ENCODE assay signal across 18 cellular contexts in the genomic region with DNA sequence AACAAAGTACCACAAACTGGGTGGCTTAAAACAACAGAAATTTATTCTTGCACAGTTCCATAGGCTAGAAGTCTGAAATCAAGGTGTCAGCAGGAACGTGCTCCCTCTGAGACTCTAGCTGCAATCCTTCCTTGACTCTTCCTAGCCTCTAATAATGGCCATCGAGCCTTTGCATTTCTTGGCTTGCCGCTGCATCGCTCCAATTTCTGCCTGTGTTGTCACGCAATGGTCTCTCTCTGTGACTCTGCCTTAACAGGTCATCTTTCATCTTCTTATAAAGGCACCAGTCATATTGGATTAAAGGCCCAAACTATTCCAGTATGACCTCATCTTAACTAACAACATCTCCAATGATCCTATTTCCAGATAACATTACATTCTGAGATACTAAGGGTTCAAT.
DNase-seq lines count a peak whose midpoint lies in the region; ATAC-seq, FAIRE-seq and TF ChIP-seq lines count a peak whose summit lies in the region.
"Had no signal": no experiment of that assay in that cellular context is flagged by ENCODE, and none has a peak within 500 bp of the region (broad histone marks: within the 10 kb centered on the region; RNA-seq: fewer than 3 reads in every experiment).

No MANE protein-coding gene starts in this region.

- intact Hi-C loops in HepG2 (cut with micrococcal nuclease; ENCODE audit: unreplicated experiment) = no loop called here
- intact Hi-C loops in right lobe of liver (cut with DNase I) = no loop called here
- intact Hi-C loops in spleen (cut with DNase I; ENCODE audit: low total_unique reads) = no loop called here

- H3K27me3 Mint-ChIP-seq in immature natural killer cell (ENCODE audit: low read depth in 3 of 3) = no peaks in the 10 kb centered on the region
- H3K27me3 Mint-ChIP-seq: CD4-positive, alpha-beta memory T cell had no signal

- no peaks in the 10 kb centered on the region for H3K27me3 ChIP-seq in HepG2 (ENCODE audit: control insufficient read depth in 1 of 2, insufficient read depth in 2 of 2, low read length in 2 of 2)
- no peaks in the 10 kb centered on the region for H3K27me3 ChIP-seq in right lobe of liver
- no peaks in the 10 kb centered on the region for H3K27me3 ChIP-seq in OCI-LY3 (ENCODE audit: low read depth, low read length)
- no peaks in the 10 kb centered on the region for H3K27me3 ChIP-seq in spleen (replicated peaks in 1 of 7)
- peaks cover 0 to 6% (median 0%) of the 10 kb centered on the region in 3 experiments for H3K27me3 ChIP-seq in neuronal stem cell (ENCODE audit: control insufficient read depth in 3 of 3, insufficient read depth in 3 of 3, low read depth in 1 of 3, low read length in 3 of 3)

- peaks cover 0 to 3% (median 0%) of the 10 kb centered on the region in 3 donors for H3K36me3 Mint-ChIP-seq in immature natural killer cell
- H3K36me3 Mint-ChIP-seq: CD4-positive, alpha-beta memory T cell had no signal

- no peak overlapping the region for H4K91ac ChIP-seq in neuronal stem cell (ENCODE audit: low read depth, low read length, poor library complexity)

- H3K4me1 ChIP-seq in HepG2 (ENCODE audit: insufficient read depth, low read length) (peaks cover 28% of the 10 kb centered on the region), right lobe of liver (peaks cover 0 to 5% (median 0%) of the 10 kb centered on the region in 4 donors), OCI-LY3 (ENCODE audit: low read length) (peaks cover 9% of the 10 kb centered on the region), spleen (peaks cover 0 to 89% (median 17%) of the 10 kb centered on the region in 6 donors), neuronal stem cell (ENCODE audit: control insufficient read depth in 2 of 2, insufficient read depth in 1 of 2, low read depth in 1 of 2, low read length in 2 of 2) (peaks cover 1 to 3% of the 10 kb centered on the region in 2 donors)
- H3K4me1 ChIP-seq: HAP-1 had no signal

- TF ChIP-seq EP300 in HepG2 (IDR thresholded peaks at IDR 0.05; ENCODE audit: low read depth in 2 of 2, low read length in 2 of 2) (no peak), HepG2 (CRISPR knock-in tag; IDR thresholded peaks at IDR 0.05; ENCODE audit: borderline replicate concordance) (no peak)

- TF ChIP-seq POLR2A in HepG2 (IDR thresholded peaks at IDR 0.05; ENCODE audit: insufficient read depth in 1 of 2, low read depth in 2 of 2, low read length in 2 of 2) (no peak), right lobe of liver (IDR thresholded peaks at IDR 0.05) (no peak), spleen (IDR thresholded peaks at IDR 0.05) (no peak)

- H4K20me1 ChIP-seq in HepG2 (ENCODE audit: insufficient read depth, low read length) (no peaks in the 10 kb centered on the region), OCI-LY3 (ENCODE audit: insufficient read depth, low read length) (no peaks in the 10 kb centered on the region)

- H3K23ac ChIP-seq in neuronal stem cell (ENCODE audit: low read depth, low read length, poor library complexity) = no peak overlapping the region

- no peak overlapping the region for H2BK12ac ChIP-seq in neuronal stem cell (ENCODE audit: low read length)

- BruUV-seq in HepG2 (replicated peaks; lab: Mats Ljungman, UMichigan) = no TSS peak

- TF ChIP-seq RAD21 in HepG2 (CRISPR knock-in tag; IDR thresholded peaks at IDR 0.05) = no peak

- H3K9me3 Mint-ChIP-seq in immature natural killer cell = no peaks in the 10 kb centered on the region
- H3K9me3 Mint-ChIP-seq: CD4-positive, alpha-beta memory T cell had no signal

- H2BK120ac ChIP-seq in neuronal stem cell (ENCODE audit: low read depth, low read length) = no peak overlapping the region

- H3K79me1 ChIP-seq in neuronal stem cell (ENCODE audit: low read depth, low read length) = no peaks in the 10 kb centered on the region

- no peak overlapping the region for H4K8ac ChIP-seq in neuronal stem cell (ENCODE audit: low read depth, low read length)

- no peak overlapping the region for H3K4me2 ChIP-seq in HepG2 (ENCODE audit: low read depth, low read length)
- no peak overlapping the region for H3K4me2 ChIP-seq in OCI-LY3 (ENCODE audit: low read length)
- H3K4me2 ChIP-seq in neuronal stem cell (ENCODE audit: insufficient read depth, low read length, poor library complexity, severe bottlenecking) = no peak overlapping the region

- no peaks in the 10 kb centered on the region for H3K36me3 ChIP-seq in HepG2 (replicated peaks in 1 of 2; ENCODE audit: control insufficient read depth in 1 of 2, insufficient read depth in 2 of 2, low read length in 2 of 2)
- no peaks in the 10 kb centered on the region for H3K36me3 ChIP-seq in right lobe of liver
- H3K36me3 ChIP-seq in OCI-LY3 (replicated peaks; ENCODE audit: low read depth, low read length) = no peaks in the 10 kb centered on the region
- no peaks in the 10 kb centered on the region for H3K36me3 ChIP-seq in spleen
- H3K36me3 ChIP-seq in neuronal stem cell (replicated peaks in 1 of 2; ENCODE audit: control insufficient read depth in 2 of 2, insufficient read depth in 2 of 2, low read length in 2 of 2) = peaks cover 0 to 2% of the 10 kb centered on the region in 2 donors
- H3K36me3 ChIP-seq: HAP-1 had no signal

- H3K4me3 ChIP-seq in HepG2 (replicated peaks in 1 of 3; ENCODE audit: insufficient read depth in 1 of 3, low read depth in 2 of 3, low read length in 3 of 3) (no peak overlapping the region), right lobe of liver (no peak overlapping the region), OCI-LY3 (ENCODE audit: low read length) (no peak overlapping the region), spleen (no peak overlapping the region), neuronal stem cell (ENCODE audit: low read length in 2 of 2) (no peak overlapping the region)
- H3K4me3 ChIP-seq: HAP-1 had no signal

- H3K9me3 ChIP-seq in HepG2 (ENCODE audit: low read length) = no peaks in the 10 kb centered on the region
- no peaks in the 10 kb centered on the region for H3K9me3 ChIP-seq in right lobe of liver
- H3K9me3 ChIP-seq in OCI-LY3 (ENCODE audit: insufficient read depth, low read length) = no peaks in the 10 kb centered on the region
- no peaks in the 10 kb centered on the region for H3K9me3 ChIP-seq in spleen
- H3K9me3 ChIP-seq in neuronal stem cell (replicated peaks in 1 of 2; ENCODE audit: control insufficient read depth in 2 of 2, insufficient read depth in 1 of 2, low read depth in 1 of 2, low read length in 2 of 2) = no peaks in the 10 kb centered on the region
- H3K9me3 ChIP-seq: HAP-1 had no signal

- no peak for TF ChIP-seq CTCF in HepG2 (CRISPR knock-in tag; IDR thresholded peaks at IDR 0.05)
- TF ChIP-seq CTCF in right lobe of liver (IDR thresholded peaks at IDR 0.05) = no peak
- no peak for TF ChIP-seq CTCF in OCI-LY3 (IDR thresholded peaks at IDR 0.05; ENCODE audit: low read depth, low read length)
- TF ChIP-seq CTCF in spleen (IDR thresholded peaks at IDR 0.05 in 8 of 11, conservative IDR thresholded peaks at IDR 0.05 in 3 of 11) = no peak

- H3K27ac ChIP-seq in HepG2 (ENCODE audit: extremely low read length, insufficient read depth, low read length) = no peak overlapping the region
- no peak overlapping the region for H3K27ac ChIP-seq in right lobe of liver
- no peak overlapping the region for H3K27ac ChIP-seq in OCI-LY3 (ENCODE audit: low read length)
- peak overlapping the region in 7 of 8 donors; percentile 29 to 85 (median 77) for H3K27ac ChIP-seq in spleen
- no peak overlapping the region for H3K27ac ChIP-seq in neuronal stem cell (replicated peaks; ENCODE audit: low read length)
- H3K27ac ChIP-seq: 22Rv1 had no signal

- DNase-seq in HepG2 (ENCODE audit: low spot score) = no peak
- DNase-seq in right lobe of liver = no peak
- DNase-seq in immature natural killer cell = no peak
- DNase-seq in spleen = no peak
- no peak for DNase-seq in neuronal stem cell (ENCODE audit: low spot score)
- no peak for DNase-seq in stimulated activated CD4-positive, alpha-beta T cell treated with anti-CD3 and anti-CD28 coated beads, Interleukin-1b, Interleukin-23, amount 100 ng/mL, for 48 hours
- DNase-seq: C1 segment of cervical spinal cord; CD4-positive, alpha-beta memory T cell; DMS79; EL had no signal

- H3K4me1 Mint-ChIP-seq in immature natural killer cell = peaks cover 49 to 55% of the 10 kb centered on the region in 2 donors

- H3K4ac ChIP-seq in neuronal stem cell (ENCODE audit: low read length) = no peak overlapping the region

- no peaks in the 10 kb centered on the region for H3K79me2 ChIP-seq in HepG2 (ENCODE audit: insufficient read depth, low read length)
- H3K79me2 ChIP-seq in OCI-LY3 (ENCODE audit: low read length) = no peaks in the 10 kb centered on the region

- H3K4me3 Mint-ChIP-seq in immature natural killer cell = no peak overlapping the region
- H3K4me3 Mint-ChIP-seq: CD4-positive, alpha-beta memory T cell had no signal

- H3K27ac Mint-ChIP-seq in immature natural killer cell = peak overlapping the region in 4 of 6 donors; percentile 2 to 80 (median 54)
- H3K27ac Mint-ChIP-seq: CD4-positive, alpha-beta memory T cell; IgD-negative memory B cell had no signal

- POLR2A ChIA-PET in HepG2 (lab: Yijun Ruan, JAX) = no interaction called here

- 95% methylated on average over 5 of the region's 5 CpGs for WGBS in HepG2 (ENCODE audit: low lambda C conversion rate)
- WGBS in right lobe of liver (ENCODE audit: insufficient coverage, low coverage, low lambda C conversion rate, missing lambda C conversion rate) = 81% methylated on average over 5 of the region's 5 CpGs
- 82 to 97% (median 93%) methylated on average over 5 of the region's 5 CpGs for WGBS in spleen, 5 donors
- no CpG with 5 or more reads among the region's 5 CpGs for WGBS in neuronal stem cell (ENCODE audit: extremely low coverage in 2 of 2, insufficient read length in 2 of 2, insufficient replicate concordance in 1 of 2), 2 donors

- H3K14ac ChIP-seq in neuronal stem cell (ENCODE audit: low read length) = no peak overlapping the region

- H2BK5ac ChIP-seq in neuronal stem cell (ENCODE audit: low read length) = no peak overlapping the region

- CTCF ChIA-PET in HepG2 (lab: Yijun Ruan, JAX; ENCODE audit: low intra/inter-chr PET ratio, low total read pairs) = no interaction called here

- no peak overlapping the region for H3K18ac ChIP-seq in neuronal stem cell (ENCODE audit: low read length)

- no peak overlapping the region for H2AFZ ChIP-seq in HepG2 (ENCODE audit: low read length)
- H2AFZ ChIP-seq in OCI-LY3 (ENCODE audit: low read depth, low read length) = peak overlapping the region; percentile 67; the same call in 1 of the 2 replicates
- H2AFZ ChIP-seq in neuronal stem cell (ENCODE audit: low read length) = no peak overlapping the region

- no peak overlapping the region for H2AK5ac ChIP-seq in neuronal stem cell (ENCODE audit: low read depth, low read length)

- FAIRE-seq in HepG2 (lab: Jason Lieb, UNC) = no peak
- FAIRE-seq: G401.6, GM12891, H1 had no signal

- no peak overlapping the region for H2BK15ac ChIP-seq in neuronal stem cell (ENCODE audit: low read length)

- H3K9ac ChIP-seq in HepG2 (ENCODE audit: insufficient read depth, low read depth, low read length) (no peak overlapping the region), OCI-LY3 (ENCODE audit: low read length) (no peak overlapping the region), neuronal stem cell (ENCODE audit: low read depth, low read length, poor library complexity) (no peak overlapping the region)

- in situ Hi-C loops in HepG2 (cut with HindIII; ENCODE audit: extremely low pct_ligation_motif_present, low pct_unique_long_range_greater_than_20kb) = no loop called here

- ATAC-seq in HepG2 = no peak
- no peak for ATAC-seq in right lobe of liver
- ATAC-seq in HG03097 (IDR thresholded peaks at IDR 0.05; ENCODE audit: low FRiP score, unreplicated experiment) = no peak

TF ChIP-seq in HepG2, 621 proteins besides CTCF, POLR2A, EP300 and RAD21 (continues in another document):
- TF ChIP-seq SIN3B (IDR thresholded peaks at IDR 0.05; ENCODE audit: low read length) = no peak

Comparison
In these comparisons a context has a peak if more than half of its experiments do, and no peak if none do; other contexts are left out.
1. H3K27ac ChIP-seq: peak in spleen (7 of 8); none in HepG2 (single experiment), right lobe of liver (0 of 3), OCI-LY3 (single experiment) and neuronal stem cell (single experiment).